ENCODE assay signal across 32 cellular contexts in the genomic region with DNA sequence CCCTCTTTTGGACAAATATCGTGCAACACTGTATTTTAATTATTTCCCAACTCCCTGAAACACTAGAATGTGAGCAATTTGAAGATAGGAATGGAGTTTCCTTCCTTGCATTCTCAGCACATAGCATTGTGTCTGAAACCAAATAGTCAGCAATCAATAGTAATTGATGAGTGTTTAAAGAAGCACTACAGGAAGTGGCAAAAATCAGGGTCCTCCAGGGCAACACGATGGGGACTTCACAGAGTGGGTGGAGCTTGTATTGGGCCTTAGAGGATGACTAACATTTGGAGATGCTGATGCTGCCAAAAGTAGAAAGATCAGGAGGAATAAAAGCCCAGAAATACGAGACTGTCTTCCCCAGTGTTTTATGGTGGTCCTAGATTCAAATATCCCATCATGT.
A peak's percentile ranks its signal among the peaks of the same experiment; 100 is the strongest.
DNase-seq lines count a peak whose midpoint lies in the region; ATAC-seq lines count a peak whose summit lies in the region.
"Had no signal": no experiment of that assay in that cellular context is flagged by ENCODE, and none has a peak within 500 bp of the region (broad histone marks: within the 10 kb centered on the region; RNA-seq: fewer than 3 reads in every experiment).

No MANE protein-coding gene starts in this region.

- H3K4me3 ChIP-seq in mesenchymal stem cell (ENCODE audit: insufficient read depth in 1 of 2, low read depth in 1 of 2, low read length in 2 of 2) = no peak overlapping the region
- H3K4me3 ChIP-seq: BLaER1, cardiac muscle cell, colonic mucosa, GM23338, lung had no signal

- ATAC-seq in GM18861 (IDR thresholded peaks at IDR 0.05; ENCODE audit: unreplicated experiment) = peak; percentile 37
- ATAC-seq in GM21423 (IDR thresholded peaks at IDR 0.05; ENCODE audit: unreplicated experiment) = peak; percentile 35
- ATAC-seq in HG03432 (IDR thresholded peaks at IDR 0.05; ENCODE audit: unreplicated experiment) = peak; percentile 39
- ATAC-seq: activated CD8-positive, alpha-beta T cell treated with anti-CD3 and anti-CD28 coated beads, Interleukin-2, amount 10 ng/mL, durations not matched to agents 7 days and 5 days; GM23338; sciatic nerve; stimulated activated effector memory CD8-positive, alpha-beta T cell treated with anti-CD3 and anti-CD28 coated beads, Interleukin-12 subunit alpha, Interleukin-12 subunit beta, amount 100 ng/mL, for 72 hours had no signal

- WGBS in mesenchymal stem cell = 65% methylated on average over 2 of the region's 3 CpGs

- H2BK120ac ChIP-seq in mesenchymal stem cell (ENCODE audit: low read depth, low read length) = no peak overlapping the region

- H3K79me1 ChIP-seq in mesenchymal stem cell (replicated peaks; ENCODE audit: low read length, poor library complexity, severe bottlenecking) = no peaks in the 10 kb centered on the region

- no peak overlapping the region for H2AK5ac ChIP-seq in mesenchymal stem cell (ENCODE audit: low read length, severe bottlenecking)

- DNase-seq in mesenchymal stem cell = no peak
- DNase-seq in activated CD4-positive, alpha-beta T cell treated with anti-CD3 and anti-CD28 coated beads, Interleukin-2, amount 50 U/mL, for 48 hours = no peak
- no peak for DNase-seq in 8988T
- no peak for DNase-seq in activated naive CD4-positive, alpha-beta T cell treated with Interleukin-2 at 50 U/mL for 16 hours
- no peak for DNase-seq in germinal center (ENCODE audit: low spot score)
- DNase-seq: activated CD8-positive, alpha-beta T cell treated with anti-CD3 and anti-CD28 coated beads, Interleukin-2, amount 10 ng/mL, durations not matched to agents 7 days and 5 days; activated effector memory CD4-positive, alpha-beta T cell treated with Interleukin-2 at 50 U/mL for 16 hours; activated naive CD8-positive, alpha-beta T cell treated with anti-CD3 and anti-CD28 coated beads for 36 hours; activated T-cell treated with anti-CD3 and anti-CD28 coated beads for 4 hours; aorta; colonic mucosa; COR-L47; DND-41; effector memory CD4-positive, alpha-beta T cell; erythroblast; head of caudate nucleus; HFFc6; NCI-H146; NCI-H446 treated with DMSO at 0.1 percent for 48 hours; posterior cingulate gyrus; stimulated activated CD4-positive, alpha-beta T cell treated with anti-CD3 and anti-CD28 coated beads, Interleukin-12 subunit alpha, Interleukin-12 subunit beta, amount 100 ng/mL, for 4 hours; stimulated activated CD4-positive, alpha-beta T cell treated with anti-CD3 and anti-CD28 coated beads, Interleukin-4, amount 100 ng/mL, for 1 hour; substantia nigra had no signal

- H3K23ac ChIP-seq in mesenchymal stem cell (ENCODE audit: low read length in 2 of 2) = no peak overlapping the region

- no peak overlapping the region for H3K18ac ChIP-seq in mesenchymal stem cell (ENCODE audit: low read depth in 1 of 2, low read length in 2 of 2)

- no peaks in the 10 kb centered on the region for H3K9me3 ChIP-seq in mesenchymal stem cell (ENCODE audit: control insufficient read depth, low read length)
- H3K9me3 ChIP-seq: BLaER1, colonic mucosa had no signal

- H3K27ac ChIP-seq in mesenchymal stem cell (ENCODE audit: low read length, poor library complexity, severe bottlenecking) = peak overlapping the region; percentile 60
- H3K27ac ChIP-seq: BLaER1, cardiac muscle cell, colonic mucosa had no signal

- H3K9ac ChIP-seq in mesenchymal stem cell (ENCODE audit: low read length) = no peak overlapping the region
- H3K9ac ChIP-seq: BLaER1 had no signal

- no peaks in the 10 kb centered on the region for H3K36me3 ChIP-seq in mesenchymal stem cell (ENCODE audit: control insufficient read depth in 1 of 2, insufficient read depth in 2 of 2, low read depth in 1 of 2, low read length in 2 of 2)
- H3K36me3 ChIP-seq: BLaER1, cardiac muscle cell, colonic mucosa had no signal

- no peak overlapping the region for H4K91ac ChIP-seq in mesenchymal stem cell (ENCODE audit: low read length)

- H4K8ac ChIP-seq in mesenchymal stem cell (ENCODE audit: low read length) = no peak overlapping the region

- H3K4ac ChIP-seq in mesenchymal stem cell (ENCODE audit: low read depth in 1 of 2, low read length in 2 of 2) = no peak overlapping the region

- no peak overlapping the region for H2AFZ ChIP-seq in mesenchymal stem cell (ENCODE audit: low read depth, low read length)
- H2AFZ ChIP-seq: GM23338 had no signal

- H3K4me1 ChIP-seq in mesenchymal stem cell (ENCODE audit: control insufficient read depth, insufficient read depth, low read depth, low read length) = peaks cover 17% of the 10 kb centered on the region
- H3K4me1 ChIP-seq: BLaER1 had no signal

- H2BK5ac ChIP-seq in mesenchymal stem cell (ENCODE audit: low read depth, low read length, poor library complexity, severe bottlenecking) = no peak overlapping the region

- no peak overlapping the region for H3K4me2 ChIP-seq in mesenchymal stem cell (ENCODE audit: low read length, poor library complexity, severe bottlenecking)
- H3K4me2 ChIP-seq: BLaER1, GM23338 had no signal

- no peak overlapping the region for H2BK15ac ChIP-seq in mesenchymal stem cell (ENCODE audit: low read depth, poor library complexity, severe bottlenecking)

- H3K14ac ChIP-seq in mesenchymal stem cell (ENCODE audit: low read length in 2 of 2) = no peak overlapping the region

- no peak overlapping the region for H2BK12ac ChIP-seq in mesenchymal stem cell (ENCODE audit: low read length in 2 of 2)

- H3K27me3 ChIP-seq in mesenchymal stem cell (ENCODE audit: control insufficient read depth in 1 of 2, insufficient read depth in 1 of 2, low read length in 2 of 2) = no peaks in the 10 kb centered on the region
- H3K27me3 ChIP-seq: BLaER1, cardiac muscle cell, colonic mucosa had no signal
